ENCODE assay signal across 20 cellular contexts in genomic region chr19:13493516-13494310, GRCh38. TPM values are rescaled to one million over a fixed set of nuclear protein-coding genes. Genes with fewer than 3 reads are reported as not detected.
DNase-seq lines count a peak whose midpoint lies in the region; ATAC-seq and TF ChIP-seq lines count a peak whose summit lies in the region.
"Had no signal": no experiment of that assay in that cellular context is flagged by ENCODE, and none has a peak within 500 bp of the region (broad histone marks: within the 10 kb centered on the region; RNA-seq: fewer than 3 reads in every experiment).

No MANE protein-coding gene starts in this region.

- H3K4me3 ChIP-seq in liver (ENCODE audit: low read depth in 1 of 3, low read length in 3 of 3): no peak overlapping the region
- H3K4me3 ChIP-seq in right lobe of liver: no peak overlapping the region
- H3K4me3 ChIP-seq in fibroblast of the aortic adventitia (ENCODE audit: low read depth, low read length): no peak overlapping the region
- no peak overlapping the region for H3K4me3 ChIP-seq in endodermal cell (ENCODE audit: low read length)
- no peak overlapping the region for H3K4me3 ChIP-seq in body of pancreas

- 82% methylated on average over 1 of the region's 1 CpG for WGBS in liver
- WGBS in right lobe of liver (ENCODE audit: insufficient coverage, low coverage, low lambda C conversion rate, missing lambda C conversion rate): 67% methylated on average over 1 of the region's 1 CpG
- WGBS in endodermal cell (ENCODE audit: insufficient coverage in 1 of 2, insufficient read length in 1 of 2), 2 experiments: 100% methylated on average over 1 of the region's 1 CpG
- WGBS in body of pancreas, 2 donors: 40 to 45% methylated on average over 1 of the region's 1 CpG

- H3K9ac ChIP-seq in liver (ENCODE audit: low read depth in 1 of 2, low read length in 2 of 2) (no peak overlapping the region), endodermal cell (ENCODE audit: extremely low read depth, low read length, poor library complexity, severe bottlenecking) (no peak overlapping the region)

- no peak for DNase-seq in right lobe of liver
- peak; percentile 20 for DNase-seq in astrocyte of the hippocampus (ENCODE audit: low read depth, low spot score)
- peak; percentile 19 for DNase-seq in fibroblast of the aortic adventitia (ENCODE audit: low read depth)
- no peak for DNase-seq in endodermal cell
- no peak for DNase-seq in body of pancreas
- DNase-seq: 8988T; CD8-positive, alpha-beta memory T cell; GF-D8; H9; NCI-H1092; NCI-H1436; NCI-H187 treated with DMSO at 0.1 percent for 48 hours; NCI-H2107; NCI-H748 treated with DMSO at 0.1 percent for 48 hours had no signal

- TF ChIP-seq RAD21 in liver (IDR thresholded peaks at IDR 0.05) (no peak), Ishikawa (IDR thresholded peaks at IDR 0.05; ENCODE audit: low read depth) (no peak)

- H3K36me3 Mint-ChIP-seq in endodermal cell (ENCODE audit: low read depth): no peaks in the 10 kb centered on the region

- intact Hi-C loops in right lobe of liver (cut with DNase I): no loop called here
- intact Hi-C loops in body of pancreas (cut with DNase I): no loop called here

- no peak for ATAC-seq in right lobe of liver
- no peak for ATAC-seq in body of pancreas
- ATAC-seq in HG02678 (IDR thresholded peaks at IDR 0.05; ENCODE audit: unreplicated experiment): no peak
- ATAC-seq: Panc1 had no signal

- no peak overlapping the region for H3K4me3 Mint-ChIP-seq in endodermal cell
- H3K4me3 Mint-ChIP-seq: CD8-positive, alpha-beta memory T cell; H9 had no signal

- no peak overlapping the region for H3K27ac Mint-ChIP-seq in endodermal cell
- H3K27ac Mint-ChIP-seq: CD8-positive, alpha-beta memory T cell had no signal

- no peaks in the 10 kb centered on the region for H3K4me1 Mint-ChIP-seq in endodermal cell
- H3K4me1 Mint-ChIP-seq: CD8-positive, alpha-beta memory T cell had no signal

- no peaks in the 10 kb centered on the region for H3K36me3 ChIP-seq in liver (ENCODE audit: control insufficient read depth in 4 of 4, insufficient read depth in 3 of 4, low read depth in 1 of 4, low read length in 3 of 4)
- no peaks in the 10 kb centered on the region for H3K36me3 ChIP-seq in right lobe of liver
- no peaks in the 10 kb centered on the region for H3K36me3 ChIP-seq in endodermal cell (ENCODE audit: control insufficient read depth, insufficient read depth, low read length)
- H3K36me3 ChIP-seq in body of pancreas (replicated peaks in 1 of 2; ENCODE audit: insufficient read depth in 1 of 2, low read depth in 2 of 2): no peaks in the 10 kb centered on the region

- H3K27me3 Mint-ChIP-seq in endodermal cell (ENCODE audit: insufficient read depth): no peaks in the 10 kb centered on the region

- TF ChIP-seq EP300 in Ishikawa (IDR thresholded peaks at IDR 0.05; ENCODE audit: borderline replicate concordance): no peak

- H3K9me3 Mint-ChIP-seq in endodermal cell: no peaks in the 10 kb centered on the region
- H3K9me3 Mint-ChIP-seq: H9 had no signal

- H3K4me1 ChIP-seq in liver (ENCODE audit: control insufficient read depth in 4 of 4, insufficient read depth in 4 of 4, low read length in 3 of 4) (no peaks in the 10 kb centered on the region), right lobe of liver (no peaks in the 10 kb centered on the region), endodermal cell (ENCODE audit: control insufficient read depth, insufficient read depth, low read length) (no peaks in the 10 kb centered on the region), body of pancreas (no peaks in the 10 kb centered on the region)

- TF ChIP-seq CTCF in liver (IDR thresholded peaks at IDR 0.05; ENCODE audit: low read depth, low read length, missing input control): no peak
- TF ChIP-seq CTCF in right lobe of liver (IDR thresholded peaks at IDR 0.05): no peak
- no peak for TF ChIP-seq CTCF in fibroblast of the aortic adventitia (IDR thresholded peaks at IDR 0.05; ENCODE audit: insufficient read depth, low read length)
- no peak for TF ChIP-seq CTCF in endodermal cell (conservative IDR thresholded peaks at IDR 0.05)
- no peak for TF ChIP-seq CTCF in body of pancreas (IDR thresholded peaks at IDR 0.05)

- H3K27me3 ChIP-seq in liver (ENCODE audit: control insufficient read depth in 4 of 4, insufficient read depth in 4 of 4, low read length in 3 of 4) (peaks cover 0 to 4% (median 0%) of the 10 kb centered on the region in 4 donors), right lobe of liver (no peaks in the 10 kb centered on the region), endodermal cell (ENCODE audit: control insufficient read depth, insufficient read depth, low read length, poor library complexity, severe bottlenecking) (no peaks in the 10 kb centered on the region), body of pancreas (no peaks in the 10 kb centered on the region)

- H3K9me3 ChIP-seq in liver (ENCODE audit: control insufficient read depth in 4 of 4, low read length in 3 of 4) (peaks cover 0 to 5% (median 0%) of the 10 kb centered on the region in 4 donors), right lobe of liver (no peaks in the 10 kb centered on the region), endodermal cell (ENCODE audit: control insufficient read depth, low read length) (no peaks in the 10 kb centered on the region), body of pancreas (no peaks in the 10 kb centered on the region)

- TF ChIP-seq POLR2A in right lobe of liver (IDR thresholded peaks at IDR 0.05): no peak
- no peak for TF ChIP-seq POLR2A in body of pancreas (IDR thresholded peaks at IDR 0.05)

- no peak overlapping the region for H3K27ac ChIP-seq in liver (ENCODE audit: low read depth in 1 of 2, low read length in 2 of 2)
- H3K27ac ChIP-seq in right lobe of liver: no peak overlapping the region
- H3K27ac ChIP-seq in endodermal cell (ENCODE audit: low read depth, low read length): no peak overlapping the region
- H3K27ac ChIP-seq in body of pancreas: no peak overlapping the region
- H3K27ac ChIP-seq: C4-2B had no signal

TF ChIP-seq in liver, 16 proteins besides CTCF, POLR2A, EP300 and RAD21 (continues in another document):
- TF ChIP-seq YY1 (IDR thresholded peaks at IDR 0.05): no peak
- TF ChIP-seq REST (IDR thresholded peaks at IDR 0.05): peak; percentile 69

TF ChIP-seq in Ishikawa, 13 proteins besides CTCF, POLR2A, EP300 and RAD21:
- peak; percentile 78 for TF ChIP-seq REST (IDR thresholded peaks at IDR 0.05; ENCODE audit: low read depth)
- no peak for TF ChIP-seq EGR1 (IDR thresholded peaks at IDR 0.05)

RNA-seq across cellular contexts. Expression of gene CACNA1A, which starts 12.6 kb away (rescaled TPM):
- under 1 TPM in 1 of 2 donors, not detected in 1; 0.17 TPM for total RNA-seq in liver
- under 1 TPM; 0.09 to 0.17 TPM for polyA plus RNA-seq in liver
- under 1 TPM in 1 of 6 experiments, not detected in 5; 0.11 TPM for total RNA-seq in right lobe of liver
- total RNA-seq in fibroblast of the aortic adventitia (ENCODE audit: low replicate concordance): 13.7 and 42.8 TPM in 2 replicates
- total RNA-seq in endodermal cell: 10 to 100 TPM in 1 of 2 donors, 1 to 10 TPM in 1; 8.0 to 10.6 TPM
- 17.5 TPM for polyA plus RNA-seq in endodermal cell (2013, experiment 1 of 2)
- polyA plus RNA-seq in endodermal cell (2013, experiment 2 of 2): 15.9 TPM
- total RNA-seq in body of pancreas: 1 to 10 TPM; 6.7 to 7.6 TPM
- total RNA-seq: NCI-H460 had no signal
- polyA plus RNA-seq: CD8-positive, alpha-beta memory T cell had no signal

Comparison
In these comparisons a context has a peak if more than half of its experiments do, and no peak if none do; other contexts are left out.
1. DNase-seq: peak in astrocyte of the hippocampus (single experiment) and fibroblast of the aortic adventitia (single experiment); none in right lobe of liver (0 of 3), endodermal cell (single experiment) and body of pancreas (0 of 4).
2. RNA of gene CACNA1A, which starts 12.6 kb away (total RNA-seq): 13.7 to 42.8 TPM in fibroblast of the aortic adventitia, 8.0 to 10.6 TPM in endodermal cell and 6.7 to 7.6 TPM in body of pancreas; 0.17 TPM in liver and 0.11 TPM in right lobe of liver; every median in the first group is over 4 times any median in the second.